In the genomic region with DNA sequence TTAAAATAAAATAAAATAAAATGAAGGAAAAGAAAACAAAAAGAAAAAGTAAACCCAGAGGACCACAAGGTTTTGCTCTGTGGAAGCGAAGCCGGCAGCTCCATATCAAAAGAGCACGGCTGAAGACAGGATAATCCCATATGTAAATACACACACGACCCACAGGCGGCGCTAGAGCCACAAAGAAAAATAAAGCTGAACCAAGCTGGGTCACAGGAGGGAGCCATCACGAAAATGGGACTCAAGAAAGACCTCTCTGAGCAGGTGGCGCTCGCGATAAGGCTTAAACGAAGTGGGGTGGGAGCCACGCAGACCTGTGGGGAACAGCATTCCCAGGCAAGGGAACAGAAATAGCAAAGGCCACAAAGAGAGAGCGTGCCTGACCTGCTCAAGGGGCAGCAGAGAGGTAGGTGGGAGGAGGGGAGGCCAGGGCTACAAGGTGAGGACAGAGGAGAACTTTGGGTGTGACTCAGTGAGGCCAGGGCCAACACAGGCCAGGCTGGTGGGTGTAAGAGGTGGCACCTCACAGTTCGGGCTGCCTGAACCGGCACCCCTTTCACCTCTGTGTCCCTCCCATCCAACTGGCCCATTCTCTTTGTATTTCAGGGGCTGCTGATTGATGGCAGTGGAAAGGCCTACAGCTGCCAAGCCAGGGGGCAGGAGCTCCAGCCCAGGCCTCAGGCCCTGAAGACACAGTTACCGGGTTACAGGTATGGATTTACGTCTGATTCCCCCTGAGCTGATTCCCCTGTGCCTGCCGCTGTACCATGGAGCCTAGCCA, we compare ENCODE assay signal across 8 cellular contexts. TPM values are rescaled to one million over a fixed set of nuclear protein-coding genes. Genes with fewer than 3 reads are reported as not detected.
DNase-seq lines count a peak whose midpoint lies in the region; ATAC-seq and TF ChIP-seq lines count a peak whose summit lies in the region.

No MANE protein-coding gene starts in this region.

- intact Hi-C loops in CD14-positive monocyte (cut with micrococcal nuclease), result loop anchor here (1.0 to 5.0 kb wide), 4 partner anchors 65 to 305 kb away; no protein-coding TSS in a partner anchor
- intact Hi-C loops in mucosa of descending colon (cut with DNase I, micrococcal nuclease), result loop anchor here (5.0 kb wide), 1 partner anchor 65 kb away; no protein-coding TSS in a partner anchor
- intact Hi-C loops in posterior vena cava (cut with DNase I), result loop anchor here (5.0 to 10.0 kb wide), 2 partner anchors 65 to 313 kb away; no protein-coding TSS in a partner anchor

- H3K9ac ChIP-seq in endodermal cell (ENCODE audit: extremely low read depth, low read length, poor library complexity, severe bottlenecking), result no peak overlapping the region

- H3K4me1 ChIP-seq in endodermal cell (ENCODE audit: control insufficient read depth, insufficient read depth, low read length) (no peaks in the 10 kb centered on the region), mucosa of descending colon (ENCODE audit: low read depth) (no peaks in the 10 kb centered on the region)

- H3K27me3 ChIP-seq in endodermal cell (ENCODE audit: control insufficient read depth, insufficient read depth, low read length, poor library complexity, severe bottlenecking), result no peaks in the 10 kb centered on the region

- TF ChIP-seq CTCF in CD14-positive monocyte (IDR thresholded peaks at IDR 0.05), result peak; percentile 90
- peak; percentile 97 for TF ChIP-seq CTCF in endodermal cell (conservative IDR thresholded peaks at IDR 0.05)
- peak; percentile 69 for TF ChIP-seq CTCF in mucosa of descending colon (IDR thresholded peaks at IDR 0.05)

- peaks cover 7% of the 10 kb centered on the region for H3K9me3 ChIP-seq in endodermal cell (ENCODE audit: control insufficient read depth, low read length)
- H3K9me3 ChIP-seq in mucosa of descending colon, result no peaks in the 10 kb centered on the region

- H3K9me3 Mint-ChIP-seq in CD14-positive monocyte (peaks cover 11 to 28% (median 19%) of the 10 kb centered on the region in 7 donors), endodermal cell (peaks cover 12% of the 10 kb centered on the region)
- H3K9me3 Mint-ChIP-seq in activated CD4-positive, alpha-beta memory T cell treated with anti-CD3 and anti-CD28 coated beads, Interleukin-2, amount 10 ng/mL, durations not matched to agents 7 days and 5 days, result peaks cover 11% of the 10 kb centered on the region

- H3K27me3 Mint-ChIP-seq in CD14-positive monocyte (ENCODE audit: low read depth in 3 of 3) (peaks cover 6 to 11% (median 8%) of the 10 kb centered on the region in 3 donors), endodermal cell (ENCODE audit: insufficient read depth) (no peaks in the 10 kb centered on the region)
- peaks cover 2% of the 10 kb centered on the region for H3K27me3 Mint-ChIP-seq in activated CD4-positive, alpha-beta memory T cell treated with anti-CD3 and anti-CD28 coated beads, Interleukin-2, amount 10 ng/mL, durations not matched to agents 7 days and 5 days

- DNase-seq in CD14-positive monocyte (ENCODE audit: low spot score) (peak; percentile 59), HS-27A (ENCODE audit: low read depth) (peak; percentile 55), NCI-H82 treated with DMSO at 0.1 percent for 48 hours (lab: John Stamatoyannopoulos, UW; ENCODE audit: unreplicated experiment) (peak; percentile 69), endodermal cell (peak; percentile 92), mucosa of descending colon (peak in 2 of 3 donors; percentile 76), posterior vena cava (ENCODE audit: low spot score) (no peak)
- DNase-seq in activated CD4-positive, alpha-beta memory T cell treated with anti-CD3 and anti-CD28 coated beads, Interleukin-2, amount 10 ng/mL, durations not matched to agents 7 days and 5 days, result peak; percentile 84
- DNase-seq in stimulated activated CD8-positive, alpha-beta memory T cell treated with anti-CD3 and anti-CD28 coated beads, Interleukin-7, amount 100 ng/mL, for 4 hours (ENCODE audit: low read depth in 2 of 2), result peak; percentile 33 to 48

- H3K27ac Mint-ChIP-seq in CD14-positive monocyte (peak overlapping the region in 3 of 7 donors; percentile 8 to 60 (median 8)), endodermal cell (peak overlapping the region; percentile 38)
- H3K27ac Mint-ChIP-seq in activated CD4-positive, alpha-beta memory T cell treated with anti-CD3 and anti-CD28 coated beads, Interleukin-2, amount 10 ng/mL, durations not matched to agents 7 days and 5 days, result peak overlapping the region; percentile 80

- H3K36me3 Mint-ChIP-seq in CD14-positive monocyte (no peaks in the 10 kb centered on the region), endodermal cell (ENCODE audit: low read depth) (peaks cover 44% of the 10 kb centered on the region)
- peaks cover 32% of the 10 kb centered on the region for H3K36me3 Mint-ChIP-seq in activated CD4-positive, alpha-beta memory T cell treated with anti-CD3 and anti-CD28 coated beads, Interleukin-2, amount 10 ng/mL, durations not matched to agents 7 days and 5 days (ENCODE audit: low read depth)

- H3K4me1 Mint-ChIP-seq in CD14-positive monocyte, result no peaks in the 10 kb centered on the region
- H3K4me1 Mint-ChIP-seq in activated CD4-positive, alpha-beta memory T cell treated with anti-CD3 and anti-CD28 coated beads, Interleukin-2, amount 10 ng/mL, durations not matched to agents 7 days and 5 days, result peaks cover 33% of the 10 kb centered on the region
- H3K4me1 Mint-ChIP-seq in endodermal cell, result no peaks in the 10 kb centered on the region

- H3K4me3 Mint-ChIP-seq in CD14-positive monocyte (no peak overlapping the region), endodermal cell (no peak overlapping the region)
- no peak overlapping the region for H3K4me3 Mint-ChIP-seq in activated CD4-positive, alpha-beta memory T cell treated with anti-CD3 and anti-CD28 coated beads, Interleukin-2, amount 10 ng/mL, durations not matched to agents 7 days and 5 days

- H3K4me3 ChIP-seq in endodermal cell (ENCODE audit: low read length) (no peak overlapping the region), mucosa of descending colon (no peak overlapping the region)

- H3K36me3 ChIP-seq in endodermal cell (ENCODE audit: control insufficient read depth, insufficient read depth, low read length), result no peaks in the 10 kb centered on the region
- H3K36me3 ChIP-seq in mucosa of descending colon (ENCODE audit: low read depth), result no peaks in the 10 kb centered on the region

- POLR2A ChIA-PET in activated CD4-positive, alpha-beta memory T cell treated with anti-CD3 and anti-CD28 coated beads, Interleukin-2, amount 10 ng/mL, durations not matched to agents 7 days and 5 days (lab: Charles Lee), result interaction anchor here (0.7 to 10.3 kb wide), 12 partner anchors 10 to 350 kb away, joined by 3 to 184 read pairs (median 4); no protein-coding TSS in a partner anchor

- 60 to 61% methylated on average over 11 to 18 of the region's 18 CpGs for whole genome bisulfite sequencing in endodermal cell (ENCODE audit: insufficient coverage in 1 of 2, insufficient read length in 1 of 2), 2 experiments

- ATAC-seq in mucosa of descending colon, result peak; percentile 87

- H3K27ac ChIP-seq in endodermal cell (ENCODE audit: low read depth, low read length), result no peak overlapping the region

- CTCF ChIA-PET in activated CD4-positive, alpha-beta memory T cell treated with anti-CD3 and anti-CD28 coated beads, Interleukin-2, amount 10 ng/mL, durations not matched to agents 7 days and 5 days (lab: Charles Lee), result interaction anchor here (0.6 to 10.8 kb wide), 35 partner anchors 8 to 530 kb away, joined by 3 to 343 read pairs (median 4); no protein-coding TSS in a partner anchor

RNA-seq across cellular contexts. Expression of gene PTGIS, which starts 26.0 kb away (rescaled TPM):
- not detected for polyA plus RNA-seq in CD14-positive monocyte
- total RNA-seq in activated CD4-positive, alpha-beta memory T cell treated with anti-CD3 and anti-CD28 coated beads, Interleukin-2, amount 10 ng/mL, durations not matched to agents 7 days and 5 days, result 1 to 10 TPM; 1.6 to 2.8 TPM
- total RNA-seq in endodermal cell, result 10 to 100 TPM; 14.1 to 20.9 TPM
- 18.7 TPM for polyA plus RNA-seq in endodermal cell (2013, experiment 1 of 2)
- 15.7 TPM for polyA plus RNA-seq in endodermal cell (2013, experiment 2 of 2)
- 10 to 100 TPM in 2 of 3 donors, 1 to 10 TPM in 1; 3.8 to 45.8 (median 12.3) TPM for total RNA-seq in mucosa of descending colon
- 100 to 1,000 TPM; 359 to 447 TPM for total RNA-seq in posterior vena cava

RNA-seq across cellular contexts. Expression of gene KCNB1, which starts 59.5 kb away (rescaled TPM):
- polyA plus RNA-seq in CD14-positive monocyte, result not detected
- total RNA-seq in activated CD4-positive, alpha-beta memory T cell treated with anti-CD3 and anti-CD28 coated beads, Interleukin-2, amount 10 ng/mL, durations not matched to agents 7 days and 5 days, result under 1 TPM in 1 of 2 experiments, not detected in 1; 0.05 TPM
- total RNA-seq in endodermal cell, result under 1 TPM; 0.46 to 0.84 TPM
- 0.78 TPM for polyA plus RNA-seq in endodermal cell (2013, experiment 1 of 2)
- polyA plus RNA-seq in endodermal cell (2013, experiment 2 of 2), result 0.62 TPM
- 10 to 100 TPM in 1 of 3 donors, 1 to 10 TPM in 1, under 1 TPM in 1; 0.46 to 14.6 (median 2.3) TPM for total RNA-seq in mucosa of descending colon
- total RNA-seq in posterior vena cava, result 1 to 10 TPM; 1.6 to 9.7 TPM

Comparison
In these comparisons a context has a peak if more than half of its experiments do, and no peak if none do; other contexts are left out.
1. RNA of gene PTGIS, which starts 26.0 kb away (total RNA-seq): 359 to 447 TPM in posterior vena cava; 14.1 to 20.9 TPM in endodermal cell, 3.8 to 45.8 TPM in mucosa of descending colon and 1.6 to 2.8 TPM in activated CD4-positive, alpha-beta memory T cell treated with anti-CD3 and anti-CD28 coated beads, Interleukin-2, amount 10 ng/mL, durations not matched to agents 7 days and 5 days; every median in the first group is over 4 times any median in the second.
2. Peak in every context shown above with its lines, with median percentiles within 50 percentile points of each other: CTCF ChIP-seq.